10 cellular contexts compared by ENCODE assay signal in genomic region chr14:104746951-104747481, GRCh38. TPM values are rescaled to one million over a fixed set of nuclear protein-coding genes. Genes with fewer than 3 reads are reported as not detected.
A peak's percentile ranks its signal among the peaks of the same experiment; 100 is the strongest.
DNase-seq lines count a peak whose midpoint lies in the region; ATAC-seq and TF ChIP-seq lines count a peak whose summit lies in the region.
"Had no signal": no experiment of that assay in that cellular context is flagged by ENCODE, and none has a peak within 500 bp of the region (broad histone marks: within the 10 kb centered on the region; RNA-seq: fewer than 3 reads in every experiment).

No MANE protein-coding gene starts in this region.

- H3K4me1 Mint-ChIP-seq in activated CD8-positive, alpha-beta T cell treated with anti-CD3 and anti-CD28 coated beads for 36 hours (ENCODE audit: low read depth): peaks cover 20% of the 10 kb centered on the region
- peaks cover 12% of the 10 kb centered on the region for H3K4me1 Mint-ChIP-seq in stimulated activated naive CD8-positive, alpha-beta T cell treated with anti-CD3 and anti-CD28 coated beads, Interleukin-15, amount 100 ng/mL, for 72 hours

- no peak overlapping the region for H3K4me3 ChIP-seq in fibroblast of lung (replicated peaks in 1 of 4; ENCODE audit: control extremely low read depth in 1 of 4, insufficient read depth in 1 of 4, low read depth in 3 of 4, low read length in 4 of 4)
- H3K4me3 ChIP-seq: thyroid gland had no signal

- no peaks in the 10 kb centered on the region for H3K27me3 ChIP-seq in fibroblast of lung (ENCODE audit: control insufficient read depth, insufficient read depth, low read length)
- H3K27me3 ChIP-seq: thyroid gland had no signal

- no peaks in the 10 kb centered on the region for H3K36me3 ChIP-seq in fibroblast of lung (ENCODE audit: control insufficient read depth, insufficient read depth, low read length)
- H3K36me3 ChIP-seq: thyroid gland had no signal

- H3K36me3 Mint-ChIP-seq in activated CD8-positive, alpha-beta T cell treated with anti-CD3 and anti-CD28 coated beads for 36 hours (ENCODE audit: low read depth): no peaks in the 10 kb centered on the region

- intact Hi-C loops in Right ventricle myocardium inferior (cut with DNase I): no loop called here
- intact Hi-C loops in cardiac septum (cut with DNase I): no loop called here
- intact Hi-C loops in activated CD8-positive, alpha-beta T cell treated with anti-CD3 and anti-CD28 coated beads for 36 hours (cut with micrococcal nuclease): no loop called here

- no peak overlapping the region for H3K4me3 Mint-ChIP-seq in activated CD8-positive, alpha-beta T cell treated with anti-CD3 and anti-CD28 coated beads for 36 hours
- no peak overlapping the region for H3K4me3 Mint-ChIP-seq in stimulated activated naive CD8-positive, alpha-beta T cell treated with anti-CD3 and anti-CD28 coated beads, Interleukin-15, amount 100 ng/mL, for 72 hours
- H3K4me3 Mint-ChIP-seq: activated naive CD8-positive, alpha-beta T cell treated with anti-CD3 and anti-CD28 coated beads, Interleukin-2, amount 50 U/mL, for 24 hours had no signal

- peak; percentile 34 for ATAC-seq in Right ventricle myocardium inferior
- no peak for ATAC-seq in activated CD8-positive, alpha-beta T cell treated with anti-CD3 and anti-CD28 coated beads for 36 hours
- no peak for ATAC-seq in stimulated activated naive CD8-positive, alpha-beta T cell treated with anti-CD3 and anti-CD28 coated beads, Interleukin-15, amount 100 ng/mL, for 72 hours

- no peak overlapping the region for H3K9ac ChIP-seq in fibroblast of lung (ENCODE audit: insufficient read depth, low read length)

- no peaks in the 10 kb centered on the region for H3K9me3 Mint-ChIP-seq in activated CD8-positive, alpha-beta T cell treated with anti-CD3 and anti-CD28 coated beads for 36 hours
- no peaks in the 10 kb centered on the region for H3K9me3 Mint-ChIP-seq in stimulated activated naive CD8-positive, alpha-beta T cell treated with anti-CD3 and anti-CD28 coated beads, Interleukin-15, amount 100 ng/mL, for 72 hours
- H3K9me3 Mint-ChIP-seq: activated naive CD8-positive, alpha-beta T cell treated with anti-CD3 and anti-CD28 coated beads, Interleukin-2, amount 50 U/mL, for 24 hours had no signal

- no peak for TF ChIP-seq CTCF in fibroblast of lung (conservative IDR thresholded peaks at IDR 0.05 in 1 of 2, IDR thresholded peaks at IDR 0.05 in 1 of 2; ENCODE audit: low read depth in 1 of 2, low read length in 2 of 2)
- no peak for TF ChIP-seq CTCF in activated CD8-positive, alpha-beta T cell treated with anti-CD3 and anti-CD28 coated beads for 36 hours (IDR thresholded peaks at IDR 0.05)

- H4K20me1 ChIP-seq in fibroblast of lung (ENCODE audit: control insufficient read depth, extremely low read depth, insufficient read depth, low read length): no peaks in the 10 kb centered on the region

- no peaks in the 10 kb centered on the region for H3K79me2 ChIP-seq in fibroblast of lung (ENCODE audit: control insufficient read depth, insufficient read depth, low read length)

- DNase-seq in Right ventricle myocardium inferior (ENCODE audit: missing footprints): peak; percentile 72
- DNase-seq in cardiac septum (ENCODE audit: low spot score): no peak
- peak in 1 of 2 donors; percentile 80 for DNase-seq in fibroblast of lung (ENCODE audit: low read depth in 2 of 2)
- DNase-seq in mucosa of gallbladder (ENCODE audit: low spot score): peak; percentile 54
- no peak for DNase-seq in OCI-M2 (lab: John Stamatoyannopoulos, UW; ENCODE audit: unreplicated experiment)
- no peak for DNase-seq in activated CD8-positive, alpha-beta T cell treated with anti-CD3 and anti-CD28 coated beads for 36 hours
- DNase-seq in activated T-cell treated with anti-CD3 and anti-CD28 coated beads, Interleukin-2, amount 50 U/mL, for 1 hour: no peak
- no peak for DNase-seq in stimulated activated naive CD8-positive, alpha-beta T cell treated with anti-CD3 and anti-CD28 coated beads, Interleukin-15, amount 100 ng/mL, for 72 hours

- no peak overlapping the region for H2AFZ ChIP-seq in fibroblast of lung (ENCODE audit: low read length)

- H3K27ac Mint-ChIP-seq in activated CD8-positive, alpha-beta T cell treated with anti-CD3 and anti-CD28 coated beads for 36 hours: no peak overlapping the region
- no peak overlapping the region for H3K27ac Mint-ChIP-seq in stimulated activated naive CD8-positive, alpha-beta T cell treated with anti-CD3 and anti-CD28 coated beads, Interleukin-15, amount 100 ng/mL, for 72 hours
- H3K27ac Mint-ChIP-seq: activated naive CD8-positive, alpha-beta T cell treated with anti-CD3 and anti-CD28 coated beads, Interleukin-2, amount 50 U/mL, for 24 hours had no signal

- CTCF ChIA-PET in activated CD8-positive, alpha-beta T cell treated with anti-CD3 and anti-CD28 coated beads for 36 hours (lab: Charles Lee): no interaction called here

- POLR2A ChIA-PET in activated CD8-positive, alpha-beta T cell treated with anti-CD3 and anti-CD28 coated beads for 36 hours (lab: Charles Lee): no interaction called here

- no peak overlapping the region for H3K27ac ChIP-seq in fibroblast of lung (ENCODE audit: insufficient read depth, low read length)

- H3K27me3 Mint-ChIP-seq in activated CD8-positive, alpha-beta T cell treated with anti-CD3 and anti-CD28 coated beads for 36 hours: no peaks in the 10 kb centered on the region
- no peaks in the 10 kb centered on the region for H3K27me3 Mint-ChIP-seq in stimulated activated naive CD8-positive, alpha-beta T cell treated with anti-CD3 and anti-CD28 coated beads, Interleukin-15, amount 100 ng/mL, for 72 hours
- H3K27me3 Mint-ChIP-seq: activated naive CD8-positive, alpha-beta T cell treated with anti-CD3 and anti-CD28 coated beads, Interleukin-2, amount 50 U/mL, for 24 hours had no signal

- no peaks in the 10 kb centered on the region for H3K9me3 ChIP-seq in fibroblast of lung (ENCODE audit: control insufficient read depth, insufficient read depth, low read depth, low read length)
- H3K9me3 ChIP-seq: thyroid gland had no signal

- peak overlapping the region; percentile 54 for H3K4me2 ChIP-seq in fibroblast of lung (ENCODE audit: extremely low read depth, insufficient read depth, low read length)

- peaks cover 27% of the 10 kb centered on the region for H3K4me1 ChIP-seq in fibroblast of lung (ENCODE audit: control insufficient read depth, extremely low read depth, insufficient read depth, low read length)

RNA-seq across cellular contexts. Expression of gene SIVA1, which starts 5.9 kb away (rescaled TPM):
- total RNA-seq in Right ventricle myocardium inferior (54.4 TPM), cardiac septum (50.9 TPM), fibroblast of lung (60.6 and 65.1 TPM in 2 replicates), mucosa of gallbladder (80.6 TPM)
- 26.1 and 37.4 TPM in 2 replicates for polyA plus RNA-seq in fibroblast of lung
- polyA plus RNA-seq in fibroblast of lung (2012): 56.6 and 101 TPM in 2 replicates
- 10.0 and 10.9 TPM in 2 replicates for polyA minus RNA-seq in fibroblast of lung (ENCODE audit: low replicate concordance)
- 100 to 1,000 TPM; 115 to 125 TPM for total RNA-seq in activated CD8-positive, alpha-beta T cell treated with anti-CD3 and anti-CD28 coated beads for 36 hours

RNA-seq across cellular contexts. Expression of gene ADSS1, which starts 23.0 kb away (rescaled TPM):
- total RNA-seq in Right ventricle myocardium inferior (191 TPM), cardiac septum (114 TPM), fibroblast of lung (2.3 and 3.5 TPM in 2 replicates), mucosa of gallbladder (49.3 TPM)
- 1.3 and 2.2 TPM in 2 replicates for polyA plus RNA-seq in fibroblast of lung
- polyA plus RNA-seq in fibroblast of lung (2012): 2.3 and 2.7 TPM in 2 replicates
- 0.15 TPM in 1 of 2 replicates, not detected in the other for polyA minus RNA-seq in fibroblast of lung (ENCODE audit: low replicate concordance)
- total RNA-seq in activated CD8-positive, alpha-beta T cell treated with anti-CD3 and anti-CD28 coated beads for 36 hours: 1 to 10 TPM; 2.7 to 3.0 TPM

RNA-seq across cellular contexts. Expression of gene AKT1, which starts 48.5 kb away (rescaled TPM):
- total RNA-seq in Right ventricle myocardium inferior: 134 TPM
- 172 TPM for total RNA-seq in cardiac septum
- 127 and 131 TPM in 2 replicates for total RNA-seq in fibroblast of lung
- 83.2 and 109 TPM in 2 replicates for polyA plus RNA-seq in fibroblast of lung
- 98.5 and 138 TPM in 2 replicates for polyA plus RNA-seq in fibroblast of lung (2012)
- polyA minus RNA-seq in fibroblast of lung (ENCODE audit: low replicate concordance): 376 and 400 TPM in 2 replicates
- total RNA-seq in mucosa of gallbladder: 166 TPM
- total RNA-seq in activated CD8-positive, alpha-beta T cell treated with anti-CD3 and anti-CD28 coated beads for 36 hours: 100 to 1,000 TPM; 116 to 121 TPM

RNA-seq across cellular contexts. Expression of gene ZBTB42, which starts 53.9 kb away (rescaled TPM):
- total RNA-seq in Right ventricle myocardium inferior (5.6 TPM), cardiac septum (8.6 TPM), fibroblast of lung (2.3 and 2.8 TPM in 2 replicates), mucosa of gallbladder (10.3 TPM)
- polyA plus RNA-seq in fibroblast of lung: 0.99 and 1.1 TPM in 2 replicates
- polyA plus RNA-seq in fibroblast of lung (2012): 1.7 and 2.1 TPM in 2 replicates
- 2.6 and 4.9 TPM in 2 replicates for polyA minus RNA-seq in fibroblast of lung (ENCODE audit: low replicate concordance)
- total RNA-seq in activated CD8-positive, alpha-beta T cell treated with anti-CD3 and anti-CD28 coated beads for 36 hours: 1 to 10 TPM; 1.3 TPM

RNA-seq across cellular contexts. Expression of gene INF2, which starts 57.6 kb away (rescaled TPM):
- total RNA-seq in Right ventricle myocardium inferior (31.1 TPM), cardiac septum (41.2 TPM), fibroblast of lung (23.9 and 50.9 TPM in 2 replicates), mucosa of gallbladder (306 TPM)
- polyA plus RNA-seq in fibroblast of lung: 19.8 and 32.3 TPM in 2 replicates
- 51.0 and 84.7 TPM in 2 replicates for polyA plus RNA-seq in fibroblast of lung (2012)
- polyA minus RNA-seq in fibroblast of lung (ENCODE audit: low replicate concordance): 42.6 and 56.9 TPM in 2 replicates
- total RNA-seq in activated CD8-positive, alpha-beta T cell treated with anti-CD3 and anti-CD28 coated beads for 36 hours: 10 to 100 TPM; 61.5 to 65.0 TPM

Comparison
In these comparisons a context has a peak if more than half of its experiments do, and no peak if none do; other contexts are left out.
1. DNase-seq: peak in Right ventricle myocardium inferior (single experiment) and mucosa of gallbladder (single experiment); none in cardiac septum (single experiment), OCI-M2 (single experiment), activated CD8-positive, alpha-beta T cell treated with anti-CD3 and anti-CD28 coated beads for 36 hours (single experiment), activated T-cell treated with anti-CD3 and anti-CD28 coated beads, Interleukin-2, amount 50 U/mL, for 1 hour (single experiment) and stimulated activated naive CD8-positive, alpha-beta T cell treated with anti-CD3 and anti-CD28 coated beads, Interleukin-15, amount 100 ng/mL, for 72 hours (0 of 2).
2. RNA of gene ADSS1, which starts 23.0 kb away (total RNA-seq): 191 TPM in Right ventricle myocardium inferior (single experiment), 114 TPM in cardiac septum (single experiment) and 49.3 TPM in mucosa of gallbladder (single experiment); 2.3 to 3.5 TPM in fibroblast of lung and 2.7 to 3.0 TPM in activated CD8-positive, alpha-beta T cell treated with anti-CD3 and anti-CD28 coated beads for 36 hours; every median in the first group is over 10 times any median in the second.